ENCODE assay signal across 15 cellular contexts in genomic region chr14:80037349-80037748, GRCh38.
DNase-seq lines count a peak whose midpoint lies in the region; ATAC-seq and TF ChIP-seq lines count a peak whose summit lies in the region.
"Had no signal": no experiment of that assay in that cellular context is flagged by ENCODE, and none has a peak within 500 bp of the region (broad histone marks: within the 10 kb centered on the region; RNA-seq: fewer than 3 reads in every experiment).

No MANE protein-coding gene starts in this region.

- H3K9me3 ChIP-seq in PC-3 (ENCODE audit: low read length) (no peaks in the 10 kb centered on the region), endodermal cell (ENCODE audit: control insufficient read depth, low read length) (no peaks in the 10 kb centered on the region)
- H3K9me3 ChIP-seq: BLaER1 had no signal

- BruUV-seq in PC-3 (replicated peaks; lab: Mats Ljungman, UMichigan) = no TSS peak

- no peak overlapping the region for H3K4me3 Mint-ChIP-seq in endodermal cell
- H3K4me3 Mint-ChIP-seq: CD8-positive, alpha-beta T cell; GM23338 had no signal

- H3K4me1 ChIP-seq in PC-3 (ENCODE audit: insufficient read depth, low read length) (no peaks in the 10 kb centered on the region), endodermal cell (ENCODE audit: control insufficient read depth, insufficient read depth, low read length) (no peaks in the 10 kb centered on the region)
- H3K4me1 ChIP-seq: BLaER1 had no signal

- no peaks in the 10 kb centered on the region for H4K20me1 ChIP-seq in PC-3 (ENCODE audit: low read length)
- H4K20me1 ChIP-seq: BLaER1 had no signal

- no peaks in the 10 kb centered on the region for H3K79me2 ChIP-seq in PC-3 (ENCODE audit: low read length)

- H3K4me2 ChIP-seq in PC-3 (ENCODE audit: low read length) = no peak overlapping the region
- H3K4me2 ChIP-seq: BLaER1, GM23338 had no signal

- H3K27me3 Mint-ChIP-seq in endodermal cell (ENCODE audit: insufficient read depth) = peaks cover 14% of the 10 kb centered on the region

- no peaks in the 10 kb centered on the region for H3F3A ChIP-seq in PC-3 (ENCODE audit: low read length, unreplicated experiment)

- 75 to 85% methylated on average over 2 of the region's 2 CpGs for WGBS in endodermal cell (ENCODE audit: insufficient coverage in 1 of 2, insufficient read length in 1 of 2), 2 experiments

- H2AFZ ChIP-seq in PC-3 (ENCODE audit: low read length) = no peak overlapping the region
- H2AFZ ChIP-seq: GM23338 had no signal

- no peak overlapping the region for H3K27ac Mint-ChIP-seq in endodermal cell
- H3K27ac Mint-ChIP-seq: CD8-positive, alpha-beta T cell; GM23338 had no signal

- no peaks in the 10 kb centered on the region for H3K36me3 Mint-ChIP-seq in endodermal cell (ENCODE audit: low read depth)
- H3K36me3 Mint-ChIP-seq: CD8-positive, alpha-beta T cell had no signal

- no peaks in the 10 kb centered on the region for H3K4me1 Mint-ChIP-seq in endodermal cell
- H3K4me1 Mint-ChIP-seq: GM23338 had no signal

- no peak overlapping the region for H3K9ac ChIP-seq in PC-3 (ENCODE audit: low read length)
- H3K9ac ChIP-seq in endodermal cell (ENCODE audit: extremely low read depth, low read length, poor library complexity, severe bottlenecking) = no peak overlapping the region
- H3K9ac ChIP-seq: BLaER1 had no signal

- peak; percentile 3 for DNase-seq in NCI-H82 (lab: John Stamatoyannopoulos, UW)
- no peak for DNase-seq in NCI-H82 treated with DMSO at 0.1 percent for 48 hours (lab: John Stamatoyannopoulos, UW; ENCODE audit: unreplicated experiment)
- DNase-seq in PC-3 = peak; percentile 36
- DNase-seq in endodermal cell = no peak
- DNase-seq in retina = no peak
- no peak for DNase-seq in SW480 (ENCODE audit: low spot score)
- DNase-seq: 8988T; CD8-positive, alpha-beta T cell; COR-L47; DMS79 treated with DMSO at 0.1 percent for 48 hours; HCEC 1CT had no signal

- TF ChIP-seq CTCF in PC-3 (conservative IDR thresholded peaks at IDR 0.05; ENCODE audit: low read depth, low read length) (0 out of 2 replicates have a peak, but pooled peaks have one; percentile 27), endodermal cell (conservative IDR thresholded peaks at IDR 0.05) (peak; percentile 27)

- CTCF ChIA-PET in PC-3 (lab: Charles Lee) = no interaction called here

- H3K9me3 Mint-ChIP-seq in endodermal cell = peaks cover 9% of the 10 kb centered on the region

- H3K27ac ChIP-seq in PC-3 (ENCODE audit: low read length) (no peak overlapping the region), endodermal cell (ENCODE audit: low read depth, low read length) (no peak overlapping the region)
- H3K27ac ChIP-seq: BLaER1, HL-60 had no signal

- no peaks in the 10 kb centered on the region for H3K36me3 ChIP-seq in PC-3 (ENCODE audit: low read depth, low read length)
- no peaks in the 10 kb centered on the region for H3K36me3 ChIP-seq in endodermal cell (ENCODE audit: control insufficient read depth, insufficient read depth, low read length)
- H3K36me3 ChIP-seq: BLaER1 had no signal

- H3K4me3 ChIP-seq in PC-3 (ENCODE audit: low read length) (no peak overlapping the region), endodermal cell (ENCODE audit: low read length) (no peak overlapping the region)
- H3K4me3 ChIP-seq: BLaER1, GM23338 had no signal

- intact Hi-C loops in PC-3 (cut with micrococcal nuclease) = loop anchor here (1.0 kb wide), 1 partner anchor 227 kb away; no protein-coding TSS in a partner anchor

- POLR2A ChIA-PET in PC-3 (lab: Charles Lee; ENCODE audit: unreplicated experiment) = no interaction called here

- ATAC-seq in PC-3 = peak; percentile 74
- no peak for ATAC-seq in GM18498 (IDR thresholded peaks at IDR 0.05; ENCODE audit: unreplicated experiment)
- ATAC-seq: CD8-positive, alpha-beta T cell; GM23338 had no signal

- no peaks in the 10 kb centered on the region for H3K27me3 ChIP-seq in PC-3 (ENCODE audit: low read length)
- H3K27me3 ChIP-seq in endodermal cell (ENCODE audit: control insufficient read depth, insufficient read depth, low read length, poor library complexity, severe bottlenecking) = no peaks in the 10 kb centered on the region
- H3K27me3 ChIP-seq: BLaER1 had no signal

- no peaks in the 10 kb centered on the region for H3K9me2 ChIP-seq in PC-3 (replicated peaks; ENCODE audit: low read length)

Comparison
In these comparisons a context has a peak if more than half of its experiments do, and no peak if none do; other contexts are left out.
1. DNase-seq: peak in NCI-H82 (single experiment) and PC-3 (single experiment); none in NCI-H82 treated with DMSO at 0.1 percent for 48 hours (single experiment), endodermal cell (single experiment), retina (single experiment) and SW480 (single experiment).